ENCODE assay signal across 9 cellular contexts in the genomic region with DNA sequence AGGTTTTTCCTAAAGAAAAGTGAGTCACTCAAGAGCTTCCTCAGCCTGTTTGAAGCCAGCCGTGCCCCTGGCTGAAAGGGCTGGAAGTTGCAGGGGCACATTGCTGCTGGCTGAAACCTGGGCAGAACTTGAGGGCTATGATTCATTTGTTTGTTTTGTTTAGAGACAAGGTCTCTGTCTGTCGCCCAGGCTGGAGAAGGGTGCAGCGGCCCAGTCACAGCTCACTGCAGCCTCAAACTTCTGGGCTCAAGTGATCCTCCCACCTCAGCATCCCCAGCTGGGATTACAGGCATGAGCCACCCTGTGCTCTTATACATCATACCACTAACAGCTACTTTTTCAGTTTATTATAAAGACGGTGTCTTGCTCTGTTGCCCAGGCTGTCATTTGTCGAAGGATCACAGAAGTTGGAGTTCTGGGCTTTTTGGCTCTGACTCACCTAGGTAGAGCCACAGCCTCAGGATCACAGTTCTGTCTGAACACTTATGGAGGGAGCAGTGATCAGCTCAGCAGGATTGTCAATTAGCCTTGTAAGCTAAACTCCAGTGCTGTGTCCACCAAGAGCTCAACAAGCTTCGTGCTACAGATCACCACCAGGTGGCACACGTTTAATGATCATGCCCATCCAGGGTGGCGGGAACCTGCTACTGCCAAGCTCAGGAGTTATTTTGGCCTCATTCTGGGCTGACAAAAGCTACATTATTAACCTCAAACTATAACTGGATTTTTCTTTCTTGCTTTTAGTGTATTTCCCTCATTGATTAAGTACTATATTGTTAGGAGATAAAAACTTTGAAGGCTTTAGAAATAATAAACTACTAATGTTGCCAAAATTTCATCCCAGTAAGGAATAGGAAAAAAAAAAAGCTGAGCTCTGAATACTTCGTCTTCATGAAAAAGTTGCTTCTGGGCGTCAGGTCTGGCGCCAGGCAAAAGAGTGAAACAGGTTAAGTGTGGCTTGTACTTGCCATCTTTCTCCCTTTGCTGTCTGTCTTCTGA. TPM values are rescaled to one million over a fixed set of nuclear protein-coding genes. Genes with fewer than 3 reads are reported as not detected.
DNase-seq lines count a peak whose midpoint lies in the region; ATAC-seq, FAIRE-seq and TF ChIP-seq lines count a peak whose summit lies in the region.
"Had no signal": no experiment of that assay in that cellular context is flagged by ENCODE, and none has a peak within 500 bp of the region (broad histone marks: within the 10 kb centered on the region; RNA-seq: fewer than 3 reads in every experiment).

No MANE protein-coding gene starts in this region.

- H3K79me2 ChIP-seq in keratinocyte (ENCODE audit: control insufficient read depth, insufficient read depth, low read length), result no peaks in the 10 kb centered on the region

- no peak overlapping the region for H2AFZ ChIP-seq in keratinocyte (ENCODE audit: control insufficient read depth, low read length)

- peak; percentile 44 for DNase-seq in GM12864 (ENCODE audit: low read depth)
- DNase-seq in NCI-H2171 treated with DMSO at 0.1 percent for 48 hours (lab: John Stamatoyannopoulos, UW), result peak; percentile 60
- peak; percentile 65 to 66 for DNase-seq in breast epithelium (ENCODE audit: low spot score in 2 of 2)
- DNase-seq in keratinocyte (ENCODE audit: low read depth, low spot score), result peak; percentile 30
- peak; percentile 32 for DNase-seq in stimulated activated CD4-positive, alpha-beta T cell treated with anti-CD3 and anti-CD28 coated beads, Interleukin-2, amount 100 ng/mL, for 4 hours (ENCODE audit: low read depth)

- H3K4me1 ChIP-seq in breast epithelium (no peaks in the 10 kb centered on the region), keratinocyte (ENCODE audit: control insufficient read depth, extremely low read depth, insufficient read depth, low read length) (peaks cover 5% of the 10 kb centered on the region)

- TF ChIP-seq CTCF in GM12864 (IDR thresholded peaks at IDR 0.05; ENCODE audit: low read depth, low read length, missing control alignments), result peak; percentile 76
- TF ChIP-seq CTCF in VCaP (conservative IDR thresholded peaks at IDR 0.05), result peak; percentile 85
- peak; percentile 22 to 67 (median 57) for TF ChIP-seq CTCF in breast epithelium (IDR thresholded peaks at IDR 0.05)
- TF ChIP-seq CTCF in keratinocyte (optimal IDR thresholded peaks at IDR 0.05 in 1 of 3, IDR thresholded peaks at IDR 0.05 in 1 of 3, conservative IDR thresholded peaks at IDR 0.05 in 1 of 3; ENCODE audit: extremely low read depth in 1 of 3, insufficient read depth in 2 of 3, low read length in 3 of 3), result peak; percentile 65 to 92 (median 86)

- H3K4me2 ChIP-seq in keratinocyte (ENCODE audit: control insufficient read depth, extremely low read depth, insufficient read depth, low read depth, low read length), result no peak overlapping the region

- H3K4me3 ChIP-seq in GM12864 (ENCODE audit: low read depth, low read length) (no peak overlapping the region), breast epithelium (no peak overlapping the region), keratinocyte (ENCODE audit: control insufficient read depth in 2 of 3, extremely low read depth in 1 of 3, insufficient read depth in 2 of 3, low read depth in 1 of 3, low read length in 3 of 3) (no peak overlapping the region)

- ATAC-seq in HG03045 (IDR thresholded peaks at IDR 0.05; ENCODE audit: unreplicated experiment), result peak; percentile 70
- no peak for ATAC-seq in GM21619 (IDR thresholded peaks at IDR 0.05; ENCODE audit: unreplicated experiment)

- H3K36me3 ChIP-seq in breast epithelium (no peaks in the 10 kb centered on the region), keratinocyte (ENCODE audit: control insufficient read depth in 2 of 2, extremely low read depth in 1 of 2, insufficient read depth in 2 of 2, low read length in 2 of 2) (no peaks in the 10 kb centered on the region)
- H3K36me3 ChIP-seq: neutrophil had no signal

- no peaks in the 10 kb centered on the region for H4K20me1 ChIP-seq in keratinocyte (ENCODE audit: control insufficient read depth, extremely low read depth, insufficient read depth, low read length)

- H3K9me3 ChIP-seq in breast epithelium (no peaks in the 10 kb centered on the region), keratinocyte (ENCODE audit: control insufficient read depth, low read depth, low read length) (no peaks in the 10 kb centered on the region)
- H3K9me3 ChIP-seq: neutrophil had no signal

- H3K27me3 ChIP-seq in breast epithelium (no peaks in the 10 kb centered on the region), keratinocyte (ENCODE audit: control insufficient read depth, extremely low read depth, insufficient read depth, low read length) (peaks cover 2% of the 10 kb centered on the region)
- H3K27me3 ChIP-seq: neutrophil had no signal

- no peak for TF ChIP-seq POLR2A in breast epithelium (IDR thresholded peaks at IDR 0.05)

- no peak overlapping the region for H3K27ac ChIP-seq in VCaP
- H3K27ac ChIP-seq in breast epithelium, result peak overlapping the region in 1 of 2 donors; percentile 20
- no peak overlapping the region for H3K27ac ChIP-seq in keratinocyte (ENCODE audit: control insufficient read depth, insufficient read depth, low read length)
- H3K27ac ChIP-seq: neutrophil had no signal

- H3K9ac ChIP-seq in keratinocyte (ENCODE audit: control insufficient read depth, extremely low read depth, insufficient read depth, low read length), result no peak overlapping the region

- intact Hi-C loops in breast epithelium (cut with DNase I; ENCODE audit: low total_unique reads), result no loop called here

- peaks cover 2% of the 10 kb centered on the region for H3K9me1 ChIP-seq in keratinocyte (ENCODE audit: control insufficient read depth, extremely low read depth, insufficient read depth, low read length)

- peak; percentile 58 for FAIRE-seq in keratinocyte (lab: Jason Lieb, UNC)

- dilution Hi-C loops in keratinocyte (cut with MboI; ENCODE audit: extremely low pct_ligation_motif_present, low sequenced_read_pairs), result no loop called here

RNA-seq across cellular contexts. Expression of a gene that starts 57.9 kb away (rescaled TPM):
- 1 to 10 TPM; 1.6 to 2.2 (median 1.9) TPM for total RNA-seq in breast epithelium
- polyA plus RNA-seq in keratinocyte, result 0.06 to 0.21 TPM (median 0.09 TPM) in 3 replicates
- not detected for polyA plus RNA-seq in keratinocyte (2011; ENCODE audit: low read depth)
- polyA plus RNA-seq in keratinocyte (2011; cell fraction: cytosol; rRNA removed), result 0.01 and 0.04 TPM in 2 replicates
- polyA plus RNA-seq in keratinocyte (2011; cell fraction: nucleus; rRNA removed), result 0.22 and 0.45 TPM in 2 replicates
- polyA plus RNA-seq in keratinocyte (2012; ENCODE audit: low replicate concordance), result 0.36 and 0.55 TPM in 2 replicates
- polyA minus RNA-seq in keratinocyte, result not detected in 3 replicates
- not detected for polyA minus RNA-seq in keratinocyte (2011; cell fraction: cytosol; rRNA and poly(A)+ RNA removed)
- 0.23 TPM in 1 of 2 replicates, not detected in the other for polyA minus RNA-seq in keratinocyte (2011; cell fraction: nucleus; rRNA and poly(A)+ RNA removed)
